Comparison of ENCODE assay signal across 1 cellular context in the genomic region with DNA sequence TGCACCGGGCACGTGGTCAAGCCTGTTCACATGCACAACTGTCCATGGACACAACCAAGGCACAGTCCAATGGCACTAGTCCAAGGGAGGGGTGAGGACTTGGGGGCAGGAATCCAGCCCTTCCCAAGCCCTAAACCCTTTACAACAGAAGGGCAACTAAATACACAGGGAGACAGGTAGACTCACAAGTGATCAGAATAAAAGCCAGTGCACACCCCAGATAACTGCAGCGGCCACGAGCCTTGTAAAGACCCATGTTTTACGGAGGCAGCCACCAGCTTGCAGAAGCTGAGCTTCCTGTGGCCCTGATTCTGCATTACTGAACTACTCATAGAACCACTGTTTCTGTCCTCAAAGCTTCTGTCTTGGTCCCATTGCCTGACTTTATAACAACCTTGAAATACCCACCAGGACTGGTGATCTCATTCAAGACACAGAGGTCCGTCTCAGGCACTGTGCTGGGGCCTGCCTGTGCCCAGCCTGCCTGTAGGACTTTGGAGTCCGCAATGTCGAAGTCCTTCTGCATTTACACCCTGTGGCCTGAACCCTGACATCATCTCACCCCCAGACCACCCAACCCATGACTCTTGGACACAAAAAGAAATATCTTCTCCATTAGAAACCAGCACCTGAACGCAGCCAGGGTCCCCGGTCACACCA.
TF ChIP-seq lines count a peak whose summit lies in the region.

No MANE protein-coding gene starts in this region.

TF ChIP-seq in IMR-90, 13 proteins besides CTCF, POLR2A, EP300 and RAD21 (continued from another document):
- TF ChIP-seq RFX5 (IDR thresholded peaks at IDR 0.05; ENCODE audit: low read depth, low read length) (no peak), FOS (IDR thresholded peaks at IDR 0.05; ENCODE audit: low read depth, low read length) (no peak)
